In the genomic region with DNA sequence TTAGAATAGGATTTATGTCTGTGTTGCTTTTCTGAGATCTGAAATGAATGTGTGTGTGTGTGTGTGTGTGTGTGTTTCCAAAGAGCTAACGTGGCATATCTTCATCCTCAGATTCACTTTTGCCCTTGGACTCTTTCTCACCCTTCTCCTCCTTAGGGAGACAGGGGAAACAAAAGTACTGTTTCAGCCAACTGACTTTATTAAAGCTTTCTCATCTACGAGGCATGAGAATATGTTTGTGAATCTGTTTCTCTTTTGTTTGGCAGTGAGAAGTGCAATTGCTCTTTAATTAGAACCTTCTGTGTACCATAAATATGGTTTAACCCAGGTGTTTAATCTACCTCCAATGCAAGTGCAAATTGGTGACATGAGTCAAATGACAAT, we compare ENCODE assay signal across 12 cellular contexts.
DNase-seq lines count a peak whose midpoint lies in the region; ATAC-seq and TF ChIP-seq lines count a peak whose summit lies in the region.
"Had no signal": no experiment of that assay in that cellular context is flagged by ENCODE, and none has a peak within 500 bp of the region (broad histone marks: within the 10 kb centered on the region; RNA-seq: fewer than 3 reads in every experiment).

No MANE protein-coding gene starts in this region.

- no peak for TF ChIP-seq POLR2A in suprapubic skin (IDR thresholded peaks at IDR 0.05)

- H3K4me3 ChIP-seq in mesodermal cell (ENCODE audit: extremely low read depth, insufficient read depth, low read length, poor library complexity, severe bottlenecking): no peak overlapping the region
- H3K4me3 ChIP-seq in suprapubic skin: peak overlapping the region; percentile 1
- H3K4me3 ChIP-seq: prostate gland had no signal

- no CpG with 5 or more reads among the region's 2 CpGs for WGBS in mesodermal cell (ENCODE audit: insufficient coverage in 2 of 2), 2 experiments
- WGBS in suprapubic skin: 9% methylated on average over 2 of the region's 2 CpGs

- ATAC-seq in GM21515 (IDR thresholded peaks at IDR 0.05; ENCODE audit: unreplicated experiment) (no peak), GM18873 (IDR thresholded peaks at IDR 0.05; ENCODE audit: low FRiP score, unreplicated experiment) (no peak), GM19351 (IDR thresholded peaks at IDR 0.05; ENCODE audit: unreplicated experiment) (no peak)

- H3K36me3 ChIP-seq in mesodermal cell (ENCODE audit: control insufficient read depth, insufficient read depth, low read length) (no peaks in the 10 kb centered on the region), suprapubic skin (no peaks in the 10 kb centered on the region)
- H3K36me3 ChIP-seq: prostate gland had no signal

- no peak for TF ChIP-seq EP300 in suprapubic skin (IDR thresholded peaks at IDR 0.05)

- DNase-seq in LHCN-M2 (ENCODE audit: low read depth): peak; percentile 70
- DNase-seq in dedifferentiated amniotic fluid mesenchymal stem cell (ENCODE audit: extremely low spot score): peak; percentile 43
- DNase-seq in suprapubic skin (ENCODE audit: low spot score in 2 of 2): no peak
- DNase-seq in NCI-H1436 treated with DMSO at 0.1 percent for 48 hours (lab: John Stamatoyannopoulos, UW): no peak
- DNase-seq: CD4-positive, alpha-beta T cell; erythroblast; left colon had no signal

- H3K4me1 ChIP-seq in mesodermal cell (ENCODE audit: control insufficient read depth, insufficient read depth, low read length, poor library complexity, severe bottlenecking) (peaks cover 17% of the 10 kb centered on the region), suprapubic skin (peaks cover 17% of the 10 kb centered on the region)
- H3K4me1 ChIP-seq: prostate gland had no signal

- H3K27me3 ChIP-seq in suprapubic skin: no peaks in the 10 kb centered on the region

- no peak for TF ChIP-seq CTCF in suprapubic skin (IDR thresholded peaks at IDR 0.05)

- H3K27ac ChIP-seq in mesodermal cell (ENCODE audit: low read depth, low read length, severe bottlenecking) (peak overlapping the region; percentile 96), suprapubic skin (peak overlapping the region; percentile 74)

- H3K9me3 ChIP-seq in mesodermal cell (ENCODE audit: control insufficient read depth, low read length) (no peaks in the 10 kb centered on the region), suprapubic skin (no peaks in the 10 kb centered on the region)
- H3K9me3 ChIP-seq: prostate gland had no signal

Comparison
In these comparisons a context has a peak if more than half of its experiments do, and no peak if none do; other contexts are left out.
1. DNase-seq: peak in LHCN-M2 (single experiment) and dedifferentiated amniotic fluid mesenchymal stem cell (single experiment); none in suprapubic skin (0 of 2) and NCI-H1436 treated with DMSO at 0.1 percent for 48 hours (single experiment).